ENCODE assay signal across 21 cellular contexts in the genomic region with DNA sequence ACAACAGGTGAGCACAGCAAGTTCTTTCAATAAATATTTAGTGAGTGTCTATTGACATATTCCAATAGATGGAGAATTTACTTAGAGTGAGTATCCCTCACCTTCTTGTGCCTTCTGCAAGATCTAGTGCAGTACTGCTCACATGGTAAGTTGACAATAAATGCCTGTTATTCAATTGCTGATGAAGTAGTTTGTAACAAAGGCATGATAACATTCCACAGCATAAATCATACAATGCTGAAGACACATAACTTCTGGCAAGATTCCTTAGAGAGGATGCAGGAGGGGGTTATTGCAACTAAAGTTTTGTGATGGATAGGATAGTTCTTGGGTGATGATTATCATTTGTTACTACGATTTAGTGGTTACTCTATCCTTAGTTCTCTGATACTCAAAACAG.
"Had no signal": no experiment of that assay in that cellular context is flagged by ENCODE, and none has a peak within 500 bp of the region (broad histone marks: within the 10 kb centered on the region; RNA-seq: fewer than 3 reads in every experiment).

No MANE protein-coding gene starts in this region.

- H3K4me3 ChIP-seq: hepatocyte, psoas muscle, right lobe of liver, spleen, testis, tibial nerve, upper lobe of right lung, vagina had no signal

- ATAC-seq: esophagus mucosa; foreskin keratinocyte; naive thymus-derived CD4-positive, alpha-beta T cell; psoas muscle; right lobe of liver; stimulated activated memory B cell treated with anti-CD40 and anti-IgM and Interleukin-4, amounts not matched to agents 10 μg/mL and 1 μg/mL and 100 μg/mL, for 72 hours; upper lobe of right lung had no signal

- H3K36me3 ChIP-seq: neutrophil, right lobe of liver, spleen, tibial nerve, upper lobe of right lung, vagina had no signal

- H3K27me3 ChIP-seq: foreskin keratinocyte, hepatocyte, neutrophil, right lobe of liver, spleen, testis, tibial nerve, upper lobe of right lung, vagina had no signal

- DNase-seq: effector memory CD4-positive, alpha-beta T cell; foreskin keratinocyte; head of caudate nucleus; kidney glomerular epithelial cell; mesendoderm; naive thymus-derived CD4-positive, alpha-beta T cell; psoas muscle; retina; right lobe of liver; spleen; stimulated activated CD4-positive, alpha-beta T cell treated with anti-CD3 and anti-CD28 coated beads, Interleukin-15, amount 100 ng/mL, for 24 hours; stimulated activated CD4-positive, alpha-beta T cell treated with anti-CD3 and anti-CD28 coated beads, Interleukin-1b, Interleukin-23, amount 100 ng/mL, for 48 hours; stimulated activated CD4-positive, alpha-beta T cell treated with anti-CD3 and anti-CD28 coated beads, Interleukin-4, amount 100 ng/mL, for 24 hours; testis; upper lobe of right lung had no signal

- H3K9me3 ChIP-seq: neutrophil, psoas muscle, right lobe of liver, spleen, testis, tibial nerve, upper lobe of right lung, vagina had no signal
